In genomic region chr22:40276877-40277823, GRCh38 we compare ENCODE assay signal across 9 cellular contexts.
DNase-seq lines count a peak whose midpoint lies in the region; TF ChIP-seq lines count a peak whose summit lies in the region.
"Had no signal": no experiment of that assay in that cellular context is flagged by ENCODE, and none has a peak within 500 bp of the region (broad histone marks: within the 10 kb centered on the region; RNA-seq: fewer than 3 reads in every experiment).

No MANE protein-coding gene starts in this region.

- intact Hi-C loops in CD14-positive monocyte (cut with micrococcal nuclease) (no loop called here), posterior cingulate gyrus (cut with DNase I) (no loop called here)

- H3K36me3 Mint-ChIP-seq in CD14-positive monocyte: peaks cover 70 to 85% of the 10 kb centered on the region in 2 donors
- H3K36me3 Mint-ChIP-seq in osteocyte (ENCODE audit: unreplicated experiment): peaks cover 49% of the 10 kb centered on the region

- H3K9me3 ChIP-seq in Peyer's patch: no peaks in the 10 kb centered on the region

- H3K4me1 Mint-ChIP-seq in CD14-positive monocyte (peaks cover 15% of the 10 kb centered on the region), osteocyte (ENCODE audit: unreplicated experiment) (peaks cover 28% of the 10 kb centered on the region)

- peak overlapping the region; percentile 81 to 94 (median 87) for H3K27ac Mint-ChIP-seq in CD14-positive monocyte
- peak overlapping the region; percentile 92 for H3K27ac Mint-ChIP-seq in osteocyte (ENCODE audit: unreplicated experiment)

- H3K4me3 Mint-ChIP-seq in CD14-positive monocyte (peak overlapping the region in 1 of 2 donors; percentile 75), osteocyte (ENCODE audit: unreplicated experiment) (peak overlapping the region; percentile 80)

- no peak for TF ChIP-seq POLR2A in Peyer's patch (IDR thresholded peaks at IDR 0.05)

- DNase-seq in CD14-positive monocyte (ENCODE audit: low spot score) (no peak), Peyer's patch (no peak), epithelial cell of proximal tubule (ENCODE audit: low read depth) (no peak), osteocyte (ENCODE audit: extremely low spot score, unreplicated experiment) (peak; percentile 6), posterior cingulate gyrus (no peak), KBM-7 (no peak), mesenteric fat pad (ENCODE audit: low spot score) (no peak), NCI-H69 (lab: John Stamatoyannopoulos, UW) (no peak)
- DNase-seq: stimulated activated CD4-positive, alpha-beta T cell treated with anti-CD3 and anti-CD28 coated beads, Interleukin-15, amount 100 ng/mL, for 24 hours had no signal

- peaks cover 0 to 1% (median 0%) of the 10 kb centered on the region in 3 donors for H3K27me3 Mint-ChIP-seq in CD14-positive monocyte (ENCODE audit: low read depth in 3 of 3)
- H3K27me3 Mint-ChIP-seq in osteocyte (ENCODE audit: unreplicated experiment): no peaks in the 10 kb centered on the region

- H3K27me3 ChIP-seq in Peyer's patch: no peaks in the 10 kb centered on the region

- in situ Hi-C loops in KBM-7 (cut with MboI; ENCODE audit: low pct_unique_long_range_greater_than_20kb, low sequenced_read_pairs): no loop called here

- H3K27ac ChIP-seq in Peyer's patch: peak overlapping the region; percentile 47 to 81 (median 74)

- H3K9me3 Mint-ChIP-seq in CD14-positive monocyte: no peaks in the 10 kb centered on the region
- no peaks in the 10 kb centered on the region for H3K9me3 Mint-ChIP-seq in osteocyte (ENCODE audit: unreplicated experiment)

- H3K4me1 ChIP-seq in Peyer's patch: peaks cover 0 to 10% (median 5%) of the 10 kb centered on the region in 4 donors

- peaks cover 0 to 67% (median 0%) of the 10 kb centered on the region in 3 donors for H3K36me3 ChIP-seq in Peyer's patch

- TF ChIP-seq CTCF in CD14-positive monocyte (IDR thresholded peaks at IDR 0.05) (no peak), Peyer's patch (IDR thresholded peaks at IDR 0.05) (no peak), epithelial cell of proximal tubule (conservative IDR thresholded peaks at IDR 0.05; ENCODE audit: low read depth, low read length) (no peak), osteocyte (IDR thresholded peaks at IDR 0.05) (no peak)

- H3K4me3 ChIP-seq in Peyer's patch: peak overlapping the region in 2 of 4 donors; percentile 29
- peak overlapping the region; percentile 38 for H3K4me3 ChIP-seq in epithelial cell of proximal tubule (ENCODE audit: low read depth, low read length)
